ENCODE assay signal across 15 cellular contexts in the genomic region with DNA sequence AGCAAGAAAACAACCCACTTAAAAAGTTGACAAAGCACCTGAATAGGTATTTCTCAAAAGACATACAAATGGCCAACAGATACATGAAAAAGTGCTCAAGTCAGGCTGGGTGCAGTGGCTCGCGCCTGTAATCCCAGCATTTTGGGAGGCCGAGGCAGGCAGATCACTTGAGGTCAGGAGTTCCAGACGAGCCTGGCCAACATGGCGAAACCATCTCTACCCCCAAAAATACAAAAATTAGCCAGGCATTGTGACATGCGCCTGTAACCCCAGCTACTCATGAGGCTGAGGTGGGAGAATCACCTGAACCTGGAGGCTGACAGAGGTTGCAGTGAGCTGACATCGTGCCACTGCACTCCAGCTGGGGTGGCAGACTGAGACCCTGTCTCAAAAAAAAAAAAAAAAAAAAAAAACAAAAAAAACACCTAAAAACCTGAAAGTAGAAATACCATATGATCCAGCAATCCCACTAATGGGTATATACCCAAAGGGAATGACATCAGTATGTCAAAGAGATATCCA.
DNase-seq lines count a peak whose midpoint lies in the region; ATAC-seq and TF ChIP-seq lines count a peak whose summit lies in the region.
"Had no signal": no experiment of that assay in that cellular context is flagged by ENCODE, and none has a peak within 500 bp of the region (broad histone marks: within the 10 kb centered on the region; RNA-seq: fewer than 3 reads in every experiment).

No MANE protein-coding gene starts in this region.

- POLR2A ChIA-PET in activated CD4-positive, alpha-beta T cell treated with anti-CD3 and anti-CD28 coated beads for 36 hours (lab: Charles Lee), result interaction anchor here (0.6 to 1.7 kb wide), 5 partner anchors 11 to 1050 kb away, joined by 3 to 10 read pairs (median 3); no protein-coding TSS in a partner anchor
- POLR2A ChIA-PET in OCI-LY7 (lab: Charles Lee), result interaction anchor here (0.7 to 1.0 kb wide), 2 partner anchors 10 to 48 kb away, joined by 3 to 4 read pairs; no protein-coding TSS in a partner anchor

- no peaks in the 10 kb centered on the region for H3K9me3 ChIP-seq in OCI-LY7 (ENCODE audit: low read length)
- H3K9me3 ChIP-seq: heart right ventricle, tibial artery had no signal

- no peaks in the 10 kb centered on the region for H3K27me3 ChIP-seq in dorsolateral prefrontal cortex
- H3K27me3 ChIP-seq: heart right ventricle, tibial artery had no signal

- H3K4me2 ChIP-seq in OCI-LY7 (ENCODE audit: low read length), result peak overlapping the region; percentile 48

- no peak for TF ChIP-seq CTCF in OCI-LY7 (conservative IDR thresholded peaks at IDR 0.05; ENCODE audit: low read length)
- no peak for TF ChIP-seq CTCF in nephron (IDR thresholded peaks at IDR 0.05; ENCODE audit: unreplicated experiment in 3 of 3)
- TF ChIP-seq CTCF in dorsolateral prefrontal cortex (IDR thresholded peaks at IDR 0.05 in 54 of 56, conservative IDR thresholded peaks at IDR 0.05 in 2 of 56; ENCODE audit: low read depth in 1 of 56, partially characterized antibody in 56 of 56), result no peak

- H3K79me2 ChIP-seq in OCI-LY7 (ENCODE audit: insufficient read depth, low read depth, low read length), result no peaks in the 10 kb centered on the region

- no peak for ATAC-seq in activated CD4-positive, alpha-beta T cell treated with anti-CD3 and anti-CD28 coated beads for 36 hours
- ATAC-seq in GM19452 (IDR thresholded peaks at IDR 0.05; ENCODE audit: unreplicated experiment), result no peak

- CTCF ChIA-PET in activated CD4-positive, alpha-beta T cell treated with anti-CD3 and anti-CD28 coated beads for 36 hours (lab: Charles Lee), result interaction anchor here (0.8 to 2.6 kb wide), 3 partner anchors 10 to 57 kb away, joined by 4 to 20 read pairs (median 8); no protein-coding TSS in a partner anchor
- CTCF ChIA-PET in OCI-LY7 (lab: Charles Lee; ENCODE audit: unreplicated experiment), result no interaction called here

- H3K9me3 Mint-ChIP-seq in activated CD4-positive, alpha-beta T cell treated with anti-CD3 and anti-CD28 coated beads for 36 hours (ENCODE audit: low read depth), result peaks cover 5% of the 10 kb centered on the region
- H3K9me3 Mint-ChIP-seq in activated naive CD8-positive, alpha-beta T cell treated with anti-CD3 and anti-CD28 coated beads for 36 hours, result peaks cover 9% of the 10 kb centered on the region
- H3K9me3 Mint-ChIP-seq in nephron, result peaks cover 4% of the 10 kb centered on the region

- peaks cover 95% of the 10 kb centered on the region for H3K4me1 Mint-ChIP-seq in activated CD4-positive, alpha-beta T cell treated with anti-CD3 and anti-CD28 coated beads for 36 hours
- H3K4me1 Mint-ChIP-seq in activated naive CD8-positive, alpha-beta T cell treated with anti-CD3 and anti-CD28 coated beads for 36 hours, result peaks cover 84% of the 10 kb centered on the region
- peaks cover 17% of the 10 kb centered on the region for H3K4me1 Mint-ChIP-seq in nephron

- no peak overlapping the region for H2AFZ ChIP-seq in OCI-LY7 (ENCODE audit: low read length)

- no peak overlapping the region for H3K4me3 ChIP-seq in OCI-LY7 (ENCODE audit: low read depth, low read length, poor library complexity, severe bottlenecking)
- H3K4me3 ChIP-seq in dorsolateral prefrontal cortex, result no peak overlapping the region
- H3K4me3 ChIP-seq: heart right ventricle, tibial artery had no signal

- no peak for DNase-seq in activated CD4-positive, alpha-beta T cell treated with anti-CD3 and anti-CD28 coated beads for 36 hours
- no peak for DNase-seq in activated CD4-positive, alpha-beta T cell treated with anti-CD3 and anti-CD28 coated beads for 48 hours
- DNase-seq in OCI-LY7 (ENCODE audit: low spot score), result no peak
- no peak for DNase-seq in activated naive CD8-positive, alpha-beta T cell treated with anti-CD3 and anti-CD28 coated beads for 36 hours
- no peak for DNase-seq in central memory CD4-positive, alpha-beta T cell
- DNase-seq in dorsolateral prefrontal cortex, result no peak
- DNase-seq: activated CD4-positive, alpha-beta T cell treated with anti-CD3 and anti-CD28 coated beads, Interleukin-2, amount 50 U/mL, for 48 hours; GDM1; heart right ventricle; NCI-H1930; NCI-H526; tibial artery had no signal

- peak overlapping the region; percentile 94 for H3K27ac Mint-ChIP-seq in activated CD4-positive, alpha-beta T cell treated with anti-CD3 and anti-CD28 coated beads for 36 hours
- H3K27ac Mint-ChIP-seq in activated naive CD8-positive, alpha-beta T cell treated with anti-CD3 and anti-CD28 coated beads for 36 hours, result peak overlapping the region; percentile 95
- H3K27ac Mint-ChIP-seq in nephron, result peak overlapping the region in 2 of 3 experiments; percentile 5 to 55

- intact Hi-C loops in activated CD4-positive, alpha-beta T cell treated with anti-CD3 and anti-CD28 coated beads for 36 hours (cut with DNase I, micrococcal nuclease), result loop anchor here in 1 of 2 experiments (1.0 kb wide), 1 partner anchor 11 kb away; no protein-coding TSS in a partner anchor
- intact Hi-C loops in OCI-LY7 (cut with micrococcal nuclease; ENCODE audit: unreplicated experiment) (loop anchor here (1.0 kb wide), 1 partner anchor 138 kb away; no protein-coding TSS in a partner anchor), dorsolateral prefrontal cortex (cut with DNase I) (no loop called here)

- no TSS peak for BruUV-seq in OCI-LY7 (replicated peaks; lab: Mats Ljungman, UMichigan)

- no peaks in the 10 kb centered on the region for H3K27me3 Mint-ChIP-seq in activated CD4-positive, alpha-beta T cell treated with anti-CD3 and anti-CD28 coated beads for 36 hours
- no peaks in the 10 kb centered on the region for H3K27me3 Mint-ChIP-seq in activated naive CD8-positive, alpha-beta T cell treated with anti-CD3 and anti-CD28 coated beads for 36 hours
- peaks cover 5% of the 10 kb centered on the region for H3K27me3 Mint-ChIP-seq in nephron (ENCODE audit: low read depth)

- H4K20me1 ChIP-seq in OCI-LY7 (ENCODE audit: insufficient read depth, low read length), result no peaks in the 10 kb centered on the region

- H3K36me3 Mint-ChIP-seq in activated CD4-positive, alpha-beta T cell treated with anti-CD3 and anti-CD28 coated beads for 36 hours (ENCODE audit: low read depth), result peaks cover 18% of the 10 kb centered on the region
- peaks cover 42% of the 10 kb centered on the region for H3K36me3 Mint-ChIP-seq in activated naive CD8-positive, alpha-beta T cell treated with anti-CD3 and anti-CD28 coated beads for 36 hours
- peaks cover 38% of the 10 kb centered on the region for H3K36me3 Mint-ChIP-seq in nephron (ENCODE audit: low read depth)

- peaks cover 19% of the 10 kb centered on the region for H3K4me1 ChIP-seq in OCI-LY7 (ENCODE audit: insufficient read depth, low read length, poor library complexity, severe bottlenecking)

- H3K36me3 ChIP-seq in OCI-LY7 (ENCODE audit: insufficient read depth, low read length), result peaks cover 30% of the 10 kb centered on the region
- H3K36me3 ChIP-seq: tibial artery had no signal

- peak overlapping the region; percentile 51 for H3K4me3 Mint-ChIP-seq in activated CD4-positive, alpha-beta T cell treated with anti-CD3 and anti-CD28 coated beads for 36 hours
- H3K4me3 Mint-ChIP-seq in activated naive CD8-positive, alpha-beta T cell treated with anti-CD3 and anti-CD28 coated beads for 36 hours, result peak overlapping the region; percentile 57
- H3K4me3 Mint-ChIP-seq in nephron, result no peak overlapping the region

- H3K27ac ChIP-seq in OCI-LY7 (ENCODE audit: low read depth, low read length, poor library complexity, severe bottlenecking), result peak overlapping the region; percentile 6
- H3K27ac ChIP-seq in dorsolateral prefrontal cortex, result peak overlapping the region in 6 of 59 donors; percentile 16 to 69 (median 55)
- H3K27ac ChIP-seq: 22Rv1, tibial artery had no signal

- H3K9me2 ChIP-seq in OCI-LY7 (ENCODE audit: insufficient read depth, low read length), result no peaks in the 10 kb centered on the region

Comparison
In these comparisons a context has a peak if more than half of its experiments do, and no peak if none do; other contexts are left out.
1. H3K27ac Mint-ChIP-seq: peak in every context shown above with its lines; median percentile 95 in activated naive CD8-positive, alpha-beta T cell treated with anti-CD3 and anti-CD28 coated beads for 36 hours; 94 in activated CD4-positive, alpha-beta T cell treated with anti-CD3 and anti-CD28 coated beads for 36 hours; 30 in nephron.
2. H3K4me3 Mint-ChIP-seq: peak in activated CD4-positive, alpha-beta T cell treated with anti-CD3 and anti-CD28 coated beads for 36 hours (single experiment) and activated naive CD8-positive, alpha-beta T cell treated with anti-CD3 and anti-CD28 coated beads for 36 hours (single experiment); none in nephron (0 of 3).